9 cellular contexts compared by ENCODE assay signal in the genomic region with DNA sequence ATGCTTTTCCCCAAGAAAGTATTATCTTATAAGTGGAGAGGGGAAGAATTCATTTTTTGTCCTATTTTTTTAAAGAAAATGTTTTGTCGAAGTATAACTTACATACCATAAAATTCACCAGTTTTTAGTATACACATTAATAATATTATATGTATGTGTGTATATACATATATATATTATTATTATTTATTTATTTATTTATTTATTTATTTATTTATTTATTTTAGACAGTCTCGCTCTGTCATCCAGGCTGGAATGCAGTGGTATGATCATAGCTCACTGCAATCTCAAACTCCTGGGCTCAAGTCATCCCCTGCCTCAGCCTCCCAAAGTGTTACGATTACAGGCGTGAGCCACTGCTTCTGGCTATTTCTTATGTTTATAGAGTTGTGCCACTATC.
"Had no signal": no experiment of that assay in that cellular context is flagged by ENCODE, and none has a peak within 500 bp of the region (broad histone marks: within the 10 kb centered on the region; RNA-seq: fewer than 3 reads in every experiment).

No MANE protein-coding gene starts in this region.

- H3K4me3 ChIP-seq: GM23338, K562 had no signal

- FAIRE-seq: H1, H54, HTR-8/SVneo, K562 had no signal

- DNase-seq: H9, HCEC 1CT, HFFc6, IMR-90 had no signal

- ATAC-seq: GM23338, K562 had no signal
